ENCODE assay signal across 8 cellular contexts in the genomic region with DNA sequence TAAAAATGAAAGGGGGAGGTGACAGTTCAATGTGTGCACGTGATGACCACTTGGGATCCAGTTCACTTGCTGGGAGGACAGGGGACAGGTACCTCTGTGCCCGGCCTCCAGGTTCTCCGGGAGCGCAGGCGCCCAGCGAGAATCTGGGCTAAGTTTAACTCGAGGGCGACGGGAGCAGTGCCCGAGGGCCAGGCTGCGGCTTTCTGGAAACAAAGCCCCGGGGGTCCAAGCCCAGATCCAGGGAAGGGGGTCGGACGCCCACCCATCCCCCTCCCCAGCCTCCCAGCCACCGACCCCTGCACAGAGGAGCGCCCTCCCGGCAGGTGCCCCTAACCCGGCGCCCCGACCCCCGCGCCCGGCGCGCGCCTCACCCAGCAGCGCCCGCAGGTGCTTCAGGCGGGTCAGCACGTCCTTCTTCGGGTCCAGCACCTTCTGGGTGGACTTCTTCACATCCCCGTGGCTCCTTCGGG. TPM values are rescaled to one million over a fixed set of nuclear protein-coding genes. Genes with fewer than 3 reads are reported as not detected.
DNase-seq lines count a peak whose midpoint lies in the region; ATAC-seq and TF ChIP-seq lines count a peak whose summit lies in the region.

No MANE protein-coding gene starts in this region.

- intact Hi-C loops in left ventricle myocardium superior (cut with micrococcal nuclease) (no loop called here), sciatic nerve (cut with DNase I) (no loop called here)

- H3K27ac Mint-ChIP-seq in activated T-helper 17 cell treated with anti-CD3 and anti-CD28 coated beads, Interleukin-2, amount 50 U/mL, for 72 hours = peak overlapping the region; percentile 88

- ATAC-seq in GM19397 (IDR thresholded peaks at IDR 0.05; ENCODE audit: unreplicated experiment) (peak; percentile 11), left ventricle myocardium superior (peak; percentile 12), sciatic nerve (no peak)
- ATAC-seq in activated T-helper 17 cell treated with anti-CD3 and anti-CD28 coated beads, Interleukin-2, amount 50 U/mL, for 72 hours (replicated peaks) = peak; percentile 11
- ATAC-seq in activated CD4-positive, CD25-positive, alpha-beta regulatory T cell treated with anti-CD3 and anti-CD28 coated beads, Interleukin-2, amount 50 U/mL, for 24 hours = no peak

- H3K27me3 Mint-ChIP-seq in activated T-helper 17 cell treated with anti-CD3 and anti-CD28 coated beads, Interleukin-2, amount 50 U/mL, for 72 hours = peaks cover 4% of the 10 kb centered on the region

- H3K36me3 Mint-ChIP-seq in activated T-helper 17 cell treated with anti-CD3 and anti-CD28 coated beads, Interleukin-2, amount 50 U/mL, for 72 hours (ENCODE audit: low read depth) = no peaks in the 10 kb centered on the region

- H3K9me3 Mint-ChIP-seq in activated T-helper 17 cell treated with anti-CD3 and anti-CD28 coated beads, Interleukin-2, amount 50 U/mL, for 72 hours = no peaks in the 10 kb centered on the region

- H3K4me3 Mint-ChIP-seq in activated T-helper 17 cell treated with anti-CD3 and anti-CD28 coated beads, Interleukin-2, amount 50 U/mL, for 72 hours = peak overlapping the region; percentile 91

- H3K9ac ChIP-seq in HUES6 (ENCODE audit: low read length) = peak overlapping the region; percentile 38

- H3K27ac ChIP-seq in C4-2B = peak overlapping the region; percentile 61
- no peak overlapping the region for H3K27ac ChIP-seq in HUES6 (ENCODE audit: low read depth, low read length)

- H3K4me1 Mint-ChIP-seq in activated T-helper 17 cell treated with anti-CD3 and anti-CD28 coated beads, Interleukin-2, amount 50 U/mL, for 72 hours = peaks cover 15% of the 10 kb centered on the region

- peak overlapping the region; percentile 86 for H3K4me3 ChIP-seq in HUES6 (ENCODE audit: low read depth, low read length)

- no peak for TF ChIP-seq CTCF in C4-2B (conservative IDR thresholded peaks at IDR 0.05)

- no peaks in the 10 kb centered on the region for H3K36me3 ChIP-seq in HUES6 (ENCODE audit: control insufficient read depth, insufficient read depth, low read length)

- no peaks in the 10 kb centered on the region for H3K27me3 ChIP-seq in HUES6 (ENCODE audit: control insufficient read depth, insufficient read depth, low read length)

- no peak for DNase-seq in left ventricle myocardium superior
- DNase-seq in sciatic nerve (ENCODE audit: low spot score) = peak; percentile 73
- no peak for DNase-seq in MV-4-11 (lab: John Stamatoyannopoulos, UW)

- no peaks in the 10 kb centered on the region for H3K9me3 ChIP-seq in HUES6 (ENCODE audit: control insufficient read depth, insufficient read depth, low read depth, low read length)

- peaks cover 15% of the 10 kb centered on the region for H3K4me1 ChIP-seq in HUES6 (ENCODE audit: control insufficient read depth, insufficient read depth, low read length)

RNA-seq across cellular contexts. Expression of a gene that starts 0.4 kb away (rescaled TPM):
- 10 to 100 TPM; 19.2 to 23.2 TPM for total RNA-seq in activated T-helper 17 cell treated with anti-CD3 and anti-CD28 coated beads, Interleukin-2, amount 50 U/mL, for 72 hours
- total RNA-seq in left ventricle myocardium superior = 18.9 TPM
- total RNA-seq in sciatic nerve = 52.0 TPM

Comparison
In these comparisons a context has a peak if more than half of its experiments do, and no peak if none do; other contexts are left out.
1. ATAC-seq: peak in GM19397 (single experiment), activated T-helper 17 cell treated with anti-CD3 and anti-CD28 coated beads, Interleukin-2, amount 50 U/mL, for 72 hours (single experiment) and left ventricle myocardium superior (single experiment); none in sciatic nerve (single experiment) and activated CD4-positive, CD25-positive, alpha-beta regulatory T cell treated with anti-CD3 and anti-CD28 coated beads, Interleukin-2, amount 50 U/mL, for 24 hours (0 of 2).